ENCODE assay signal across 8 cellular contexts in the genomic region with DNA sequence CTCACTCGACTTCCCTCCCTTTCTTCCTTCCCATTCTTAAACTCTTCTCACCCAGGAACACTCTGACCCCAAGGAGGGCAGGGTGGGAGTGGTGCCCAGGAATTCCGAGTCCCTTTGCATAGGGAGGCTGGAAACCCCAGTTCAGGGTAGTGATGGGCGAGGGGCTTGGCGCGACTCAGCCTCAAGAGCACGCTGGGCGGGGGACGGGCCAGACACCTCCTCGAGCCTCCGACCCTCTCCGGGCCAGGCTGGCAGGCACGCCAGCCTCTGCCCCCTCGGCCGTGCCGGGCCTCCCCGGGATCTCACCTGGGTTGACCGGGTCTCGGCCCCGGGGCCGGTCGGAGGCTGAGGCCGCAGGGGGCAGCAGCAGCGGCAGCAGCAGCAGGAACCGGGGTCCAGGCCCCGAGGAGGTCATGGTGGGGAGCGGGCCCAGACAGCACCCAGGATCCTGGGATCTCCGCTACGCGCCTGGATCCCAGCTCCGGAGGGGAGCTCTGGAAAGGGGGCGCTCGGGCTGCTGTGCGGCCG. TPM values are rescaled to one million over a fixed set of nuclear protein-coding genes. Genes with fewer than 3 reads are reported as not detected.
DNase-seq lines count a peak whose midpoint lies in the region; ATAC-seq and TF ChIP-seq lines count a peak whose summit lies in the region.

No MANE protein-coding gene starts in this region.

- H3K4me1 ChIP-seq in colonic mucosa (peaks cover 5% of the 10 kb centered on the region), muscle layer of duodenum (ENCODE audit: control insufficient read depth in 1 of 2, insufficient read depth in 2 of 2, low read length in 2 of 2) (peaks cover 0 to 33% of the 10 kb centered on the region in 2 donors)

- peak overlapping the region; percentile 89 for H3K9ac ChIP-seq in colonic mucosa (ENCODE audit: low read depth in 2 of 2, low read length in 2 of 2)

- TF ChIP-seq CTCF in colonic mucosa (IDR thresholded peaks at IDR 0.05): no peak

- H3K4me3 ChIP-seq in colonic mucosa (peak overlapping the region; percentile 77), muscle layer of duodenum (ENCODE audit: low read depth in 1 of 2, low read length in 2 of 2) (peak overlapping the region; percentile 89 to 94)

- H3K27me3 ChIP-seq in colonic mucosa (no peaks in the 10 kb centered on the region), muscle layer of duodenum (ENCODE audit: low read depth, low read length) (no peaks in the 10 kb centered on the region)

- H3K27ac ChIP-seq in colonic mucosa (peak overlapping the region; percentile 97), muscle layer of duodenum (ENCODE audit: low read length) (peak overlapping the region; percentile 68)

- H3K9me3 ChIP-seq in colonic mucosa: no peaks in the 10 kb centered on the region
- no peaks in the 10 kb centered on the region for H3K9me3 ChIP-seq in muscle layer of duodenum (ENCODE audit: control insufficient read depth in 1 of 2, low read length in 2 of 2)

- intact Hi-C loops in colonic mucosa (cut with DNase I): no loop called here

- H3K36me3 ChIP-seq in colonic mucosa (no peaks in the 10 kb centered on the region), muscle layer of duodenum (ENCODE audit: control insufficient read depth in 1 of 2, insufficient read depth in 2 of 2, low read length in 2 of 2) (peaks cover 5 to 18% of the 10 kb centered on the region in 2 donors)

- DNase-seq in ELF-1 (ENCODE audit: low read depth, low spot score) (peak; percentile 41), M059J (ENCODE audit: low read depth) (peak; percentile 13), colonic mucosa (no peak), A172 (ENCODE audit: low spot score) (no peak), AG08396 (ENCODE audit: low spot score) (no peak)
- DNase-seq in central memory CD4-positive, alpha-beta T cell: no peak

- peak; percentile 18 for ATAC-seq in GM21529 (IDR thresholded peaks at IDR 0.05; ENCODE audit: unreplicated experiment)

RNA-seq across cellular contexts. Expression of a gene that starts 0.5 kb away (rescaled TPM):
- 69.0 and 129 TPM in 2 replicates for total RNA-seq in M059J (2014; rRNA removed; shearing (Covaris generic))
- 100 to 1,000 TPM in 1 of 2 donors, 10 to 100 TPM in 1; 67.9 to 149 TPM for total RNA-seq in colonic mucosa
- total RNA-seq in A172 (2014; rRNA removed; shearing (Covaris generic)): 93.9 and 105 TPM in 2 replicates

RNA-seq across cellular contexts. Expression of a gene that starts 1.0 kb away (rescaled TPM):
- total RNA-seq in M059J (2014; rRNA removed; shearing (Covaris generic)): 110 and 134 TPM in 2 replicates
- 10 to 100 TPM; 85.7 to 98.1 TPM for total RNA-seq in colonic mucosa
- 113 and 116 TPM in 2 replicates for total RNA-seq in A172 (2014; rRNA removed; shearing (Covaris generic))

RNA-seq across cellular contexts. Expression of a gene that starts 16.1 kb away (rescaled TPM):
- not detected in 2 replicates for total RNA-seq in M059J (2014; rRNA removed; shearing (Covaris generic))
- 10 to 100 TPM; 33.2 to 47.7 TPM for total RNA-seq in colonic mucosa
- not detected in 2 replicates for total RNA-seq in A172 (2014; rRNA removed; shearing (Covaris generic))

RNA-seq across cellular contexts. Expression of a gene that starts 20.7 kb away (rescaled TPM):
- total RNA-seq in M059J (2014; rRNA removed; shearing (Covaris generic)): 1.7 and 3.2 TPM in 2 replicates
- total RNA-seq in colonic mucosa: 10 to 100 TPM; 32.2 to 49.5 TPM
- 3.5 and 4.0 TPM in 2 replicates for total RNA-seq in A172 (2014; rRNA removed; shearing (Covaris generic))

RNA-seq across cellular contexts. Expression of a gene that starts 28.0 kb away (rescaled TPM):
- total RNA-seq in M059J (2014; rRNA removed; shearing (Covaris generic)): 106 and 146 TPM in 2 replicates
- 100 to 1,000 TPM; 132 to 148 TPM for total RNA-seq in colonic mucosa
- 166 and 189 TPM in 2 replicates for total RNA-seq in A172 (2014; rRNA removed; shearing (Covaris generic))

Comparison
In these comparisons a context has a peak if more than half of its experiments do, and no peak if none do; other contexts are left out.
1. DNase-seq: peak in ELF-1 (single experiment) and M059J (single experiment); none in colonic mucosa (single experiment), A172 (single experiment), central memory CD4-positive, alpha-beta T cell (single experiment) and AG08396 (single experiment).
2. RNA of a gene that starts 16.1 kb away (total RNA-seq): 33.2 to 47.7 TPM in colonic mucosa; not detected in M059J and not detected in A172; every median in the first group is over 10 times any median in the second.